1 cellular context compared by ENCODE assay signal in the genomic region with DNA sequence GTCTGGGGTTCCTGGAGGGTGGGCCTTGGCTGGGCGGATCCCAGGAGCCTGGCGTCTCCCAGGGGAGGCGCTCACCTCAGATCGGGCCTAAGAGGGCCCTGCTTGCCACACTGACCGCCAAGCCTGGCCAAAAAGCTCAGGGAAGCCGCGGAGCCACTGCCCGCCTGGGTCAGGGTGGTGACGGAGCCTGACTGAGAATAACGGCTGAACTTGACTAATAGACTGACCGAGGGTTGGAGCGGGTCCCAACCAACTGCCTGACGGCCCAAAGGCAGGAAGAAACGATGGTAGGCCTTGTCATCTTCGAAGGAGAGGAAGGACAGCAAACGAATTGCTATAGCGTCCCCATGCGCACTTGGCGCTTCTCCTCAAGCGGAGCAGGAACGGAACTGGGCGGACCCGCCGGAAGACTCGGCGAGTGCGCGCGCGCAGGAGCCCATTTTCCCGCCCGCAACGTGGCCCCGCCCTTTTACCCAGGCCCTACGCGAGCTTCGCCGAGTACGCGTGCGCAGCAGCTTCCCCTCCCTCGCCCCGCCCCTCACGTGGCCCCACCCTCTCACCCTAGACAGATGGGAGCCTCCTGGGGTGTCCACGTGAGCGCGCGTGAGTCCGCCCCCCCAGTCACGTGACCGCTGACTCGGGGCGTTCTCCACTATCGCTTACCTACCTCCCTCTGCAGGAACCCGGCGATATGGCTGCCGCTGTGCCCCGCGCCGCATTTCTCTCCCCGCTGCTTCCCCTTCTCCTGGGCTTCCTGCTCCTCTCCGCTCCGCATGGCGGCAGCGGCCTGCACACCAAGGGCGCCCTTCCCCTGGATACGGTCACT.
TF ChIP-seq lines count a peak whose summit lies in the region.

A gene (plus strand): TSS at position 652 of the 826 bp plus-strand sequence. CDS start 40 bp downstream, at position 692.
A gene (minus strand): TSS at position 391 of the 826 bp plus-strand sequence. CDS start 7,895 bp downstream, outside the sequence.

TF ChIP-seq in HepG2, 621 proteins besides CTCF, POLR2A, EP300 and RAD21 (continued from another document and continues in another):
- TF ChIP-seq, protein P1, sequence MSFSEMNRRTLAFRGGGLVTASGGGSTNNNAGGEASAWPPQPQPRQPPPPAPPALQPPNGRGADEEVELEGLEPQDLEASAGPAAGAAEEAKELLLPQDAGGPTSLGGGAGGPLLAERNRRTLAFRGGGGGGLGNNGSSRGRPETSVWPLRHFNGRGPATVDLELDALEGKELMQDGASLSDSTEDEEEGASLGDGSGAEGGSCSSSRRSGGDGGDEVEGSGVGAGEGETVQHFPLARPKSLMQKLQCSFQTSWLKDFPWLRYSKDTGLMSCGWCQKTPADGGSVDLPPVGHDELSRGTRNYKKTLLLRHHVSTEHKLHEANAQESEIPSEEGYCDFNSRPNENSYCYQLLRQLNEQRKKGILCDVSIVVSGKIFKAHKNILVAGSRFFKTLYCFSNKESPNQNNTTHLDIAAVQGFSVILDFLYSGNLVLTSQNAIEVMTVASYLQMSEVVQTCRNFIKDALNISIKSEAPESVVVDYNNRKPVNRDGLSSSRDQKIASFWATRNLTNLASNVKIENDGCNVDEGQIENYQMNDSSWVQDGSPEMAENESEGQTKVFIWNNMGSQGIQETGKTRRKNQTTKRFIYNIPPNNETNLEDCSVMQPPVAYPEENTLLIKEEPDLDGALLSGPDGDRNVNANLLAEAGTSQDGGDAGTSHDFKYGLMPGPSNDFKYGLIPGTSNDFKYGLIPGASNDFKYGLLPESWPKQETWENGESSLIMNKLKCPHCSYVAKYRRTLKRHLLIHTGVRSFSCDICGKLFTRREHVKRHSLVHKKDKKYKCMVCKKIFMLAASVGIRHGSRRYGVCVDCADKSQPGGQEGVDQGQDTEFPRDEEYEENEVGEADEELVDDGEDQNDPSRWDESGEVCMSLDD (CRISPR knock-in tag; IDR thresholded peaks at IDR 0.05; ENCODE audit: borderline replicate concordance): peak; percentile 65; the same call in 1 of the 2 replicates
- TF ChIP-seq REXO4 (CRISPR knock-in tag; IDR thresholded peaks at IDR 0.05; ENCODE audit: borderline replicate concordance) (no peak), ZNF34 (CRISPR knock-in tag; IDR thresholded peaks at IDR 0.05; ENCODE audit: borderline replicate concordance) (peak; percentile 41; the same call in 1 of the 2 replicates), PHF8 (CRISPR knock-in tag; IDR thresholded peaks at IDR 0.05) (peak; percentile 91), ISL2 (CRISPR knock-in tag; IDR thresholded peaks at IDR 0.05) (peak; percentile 58), ZNF143 (CRISPR knock-in tag; IDR thresholded peaks at IDR 0.05) (peak; percentile 41), ZNF879 (CRISPR knock-in tag; IDR thresholded peaks at IDR 0.05) (peak; percentile 76; the same call in 1 of the 2 replicates), POGZ (CRISPR knock-in tag; IDR thresholded peaks at IDR 0.05) (peak; percentile 51), HES4 (CRISPR knock-in tag; IDR thresholded peaks at IDR 0.05; ENCODE audit: borderline replicate concordance) (peak; percentile 49; the same call in 1 of the 2 replicates), ZNF160 (CRISPR knock-in tag; IDR thresholded peaks at IDR 0.05) (no peak; the same call in 1 of the 2 replicates), ZNF724P (CRISPR knock-in tag; IDR thresholded peaks at IDR 0.05; ENCODE audit: borderline replicate concordance) (0 out of 2 replicates have a peak, but pooled peaks have one; percentile 33), NCOR1 (IDR thresholded peaks at IDR 0.05; ENCODE audit: borderline replicate concordance, low read length) (0 out of 2 replicates have a peak, but pooled peaks have one; percentile 11), THAP11 (CRISPR knock-in tag; IDR thresholded peaks at IDR 0.05) (peak; percentile 81), ZNF678 (CRISPR knock-in tag; IDR thresholded peaks at IDR 0.05) (no peak; the same call in 1 of the 2 replicates), FOXC1 (CRISPR knock-in tag; IDR thresholded peaks at IDR 0.05; ENCODE audit: borderline replicate concordance) (no peak; the same call in 1 of the 2 replicates), SAP130 (CRISPR knock-in tag; IDR thresholded peaks at IDR 0.05; ENCODE audit: low read depth) (peak; percentile 88), KDM1A (CRISPR knock-in tag; IDR thresholded peaks at IDR 0.05) (no peak), ZFP36L1 (CRISPR knock-in tag; IDR thresholded peaks at IDR 0.05) (peak; percentile 76; the same call in 1 of the 2 replicates), KMT2B (CRISPR knock-in tag; IDR thresholded peaks at IDR 0.05) (peak; percentile 72; the same call in 1 of the 2 replicates), CAMTA2 (CRISPR knock-in tag; IDR thresholded peaks at IDR 0.05; ENCODE audit: borderline replicate concordance) (no peak), ZNF564 (CRISPR knock-in tag; IDR thresholded peaks at IDR 0.05) (no peak), ARNT2 (CRISPR knock-in tag; IDR thresholded peaks at IDR 0.05; ENCODE audit: low read depth) (peak; percentile 51; the same call in 1 of the 2 replicates)
- TF ChIP-seq, protein P2, sequence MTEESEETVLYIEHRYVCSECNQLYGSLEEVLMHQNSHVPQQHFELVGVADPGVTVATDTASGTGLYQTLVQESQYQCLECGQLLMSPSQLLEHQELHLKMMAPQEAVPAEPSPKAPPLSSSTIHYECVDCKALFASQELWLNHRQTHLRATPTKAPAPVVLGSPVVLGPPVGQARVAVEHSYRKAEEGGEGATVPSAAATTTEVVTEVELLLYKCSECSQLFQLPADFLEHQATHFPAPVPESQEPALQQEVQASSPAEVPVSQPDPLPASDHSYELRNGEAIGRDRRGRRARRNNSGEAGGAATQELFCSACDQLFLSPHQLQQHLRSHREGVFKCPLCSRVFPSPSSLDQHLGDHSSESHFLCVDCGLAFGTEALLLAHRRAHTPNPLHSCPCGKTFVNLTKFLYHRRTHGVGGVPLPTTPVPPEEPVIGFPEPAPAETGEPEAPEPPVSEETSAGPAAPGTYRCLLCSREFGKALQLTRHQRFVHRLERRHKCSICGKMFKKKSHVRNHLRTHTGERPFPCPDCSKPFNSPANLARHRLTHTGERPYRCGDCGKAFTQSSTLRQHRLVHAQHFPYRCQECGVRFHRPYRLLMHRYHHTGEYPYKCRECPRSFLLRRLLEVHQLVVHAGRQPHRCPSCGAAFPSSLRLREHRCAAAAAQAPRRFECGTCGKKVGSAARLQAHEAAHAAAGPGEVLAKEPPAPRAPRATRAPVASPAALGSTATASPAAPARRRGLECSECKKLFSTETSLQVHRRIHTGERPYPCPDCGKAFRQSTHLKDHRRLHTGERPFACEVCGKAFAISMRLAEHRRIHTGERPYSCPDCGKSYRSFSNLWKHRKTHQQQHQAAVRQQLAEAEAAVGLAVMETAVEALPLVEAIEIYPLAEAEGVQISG (CRISPR knock-in tag; IDR thresholded peaks at IDR 0.05): peak; percentile 66; the same call in 1 of the 2 replicates
- TF ChIP-seq, protein P3, sequence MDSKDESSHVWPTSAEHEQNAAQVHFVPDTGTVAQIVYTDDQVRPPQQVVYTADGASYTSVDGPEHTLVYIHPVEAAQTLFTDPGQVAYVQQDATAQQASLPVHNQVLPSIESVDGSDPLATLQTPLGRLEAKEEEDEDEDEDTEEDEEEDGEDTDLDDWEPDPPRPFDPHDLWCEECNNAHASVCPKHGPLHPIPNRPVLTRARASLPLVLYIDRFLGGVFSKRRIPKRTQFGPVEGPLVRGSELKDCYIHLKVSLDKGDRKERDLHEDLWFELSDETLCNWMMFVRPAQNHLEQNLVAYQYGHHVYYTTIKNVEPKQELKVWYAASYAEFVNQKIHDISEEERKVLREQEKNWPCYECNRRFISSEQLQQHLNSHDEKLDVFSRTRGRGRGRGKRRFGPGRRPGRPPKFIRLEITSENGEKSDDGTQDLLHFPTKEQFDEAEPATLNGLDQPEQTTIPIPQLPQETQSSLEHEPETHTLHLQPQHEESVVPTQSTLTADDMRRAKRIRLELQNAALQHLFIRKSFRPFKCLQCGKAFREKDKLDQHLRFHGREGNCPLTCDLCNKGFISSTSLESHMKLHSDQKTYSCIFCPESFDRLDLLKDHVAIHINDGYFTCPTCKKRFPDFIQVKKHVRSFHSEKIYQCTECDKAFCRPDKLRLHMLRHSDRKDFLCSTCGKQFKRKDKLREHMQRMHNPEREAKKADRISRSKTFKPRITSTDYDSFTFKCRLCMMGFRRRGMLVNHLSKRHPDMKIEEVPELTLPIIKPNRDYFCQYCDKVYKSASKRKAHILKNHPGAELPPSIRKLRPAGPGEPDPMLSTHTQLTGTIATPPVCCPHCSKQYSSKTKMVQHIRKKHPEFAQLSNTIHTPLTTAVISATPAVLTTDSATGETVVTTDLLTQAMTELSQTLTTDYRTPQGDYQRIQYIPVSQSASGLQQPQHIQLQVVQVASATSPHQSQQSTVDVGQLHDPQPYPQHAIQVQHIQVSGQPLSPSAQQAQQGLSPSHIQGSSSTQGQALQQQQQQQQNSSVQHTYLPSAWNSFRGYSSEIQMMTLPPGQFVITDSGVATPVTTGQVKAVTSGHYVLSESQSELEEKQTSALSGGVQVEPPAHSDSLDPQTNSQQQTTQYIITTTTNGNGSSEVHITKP (CRISPR knock-in tag; IDR thresholded peaks at IDR 0.05; ENCODE audit: low read depth): 0 out of 2 replicates have a peak, but pooled peaks have one; percentile 14
- TF ChIP-seq, protein P4, sequence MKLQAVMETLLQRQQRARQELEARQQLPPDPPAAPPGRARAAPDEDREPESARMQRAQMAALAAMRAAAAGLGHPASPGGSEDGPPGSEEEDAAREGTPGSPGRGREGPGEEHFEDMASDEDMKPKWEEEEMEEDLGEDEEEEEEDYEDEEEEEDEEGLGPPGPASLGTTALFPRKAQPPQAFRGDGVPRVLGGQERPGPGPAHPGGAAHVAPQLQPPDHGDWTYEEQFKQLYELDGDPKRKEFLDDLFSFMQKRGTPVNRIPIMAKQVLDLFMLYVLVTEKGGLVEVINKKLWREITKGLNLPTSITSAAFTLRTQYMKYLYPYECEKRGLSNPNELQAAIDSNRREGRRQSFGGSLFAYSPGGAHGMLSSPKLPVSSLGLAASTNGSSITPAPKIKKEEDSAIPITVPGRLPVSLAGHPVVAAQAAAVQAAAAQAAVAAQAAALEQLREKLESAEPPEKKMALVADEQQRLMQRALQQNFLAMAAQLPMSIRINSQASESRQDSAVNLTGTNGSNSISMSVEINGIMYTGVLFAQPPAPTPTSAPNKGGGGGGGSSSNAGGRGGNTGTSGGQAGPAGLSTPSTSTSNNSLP (IDR thresholded peaks at IDR 0.05; ENCODE audit: low read depth, low read length): no peak
- TF ChIP-seq, protein P5, sequence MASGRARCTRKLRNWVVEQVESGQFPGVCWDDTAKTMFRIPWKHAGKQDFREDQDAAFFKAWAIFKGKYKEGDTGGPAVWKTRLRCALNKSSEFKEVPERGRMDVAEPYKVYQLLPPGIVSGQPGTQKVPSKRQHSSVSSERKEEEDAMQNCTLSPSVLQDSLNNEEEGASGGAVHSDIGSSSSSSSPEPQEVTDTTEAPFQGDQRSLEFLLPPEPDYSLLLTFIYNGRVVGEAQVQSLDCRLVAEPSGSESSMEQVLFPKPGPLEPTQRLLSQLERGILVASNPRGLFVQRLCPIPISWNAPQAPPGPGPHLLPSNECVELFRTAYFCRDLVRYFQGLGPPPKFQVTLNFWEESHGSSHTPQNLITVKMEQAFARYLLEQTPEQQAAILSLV (CRISPR knock-in tag; IDR thresholded peaks at IDR 0.05; ENCODE audit: borderline replicate concordance): peak; percentile 69; the same call in 1 of the 2 replicates
- TF ChIP-seq, protein P6, sequence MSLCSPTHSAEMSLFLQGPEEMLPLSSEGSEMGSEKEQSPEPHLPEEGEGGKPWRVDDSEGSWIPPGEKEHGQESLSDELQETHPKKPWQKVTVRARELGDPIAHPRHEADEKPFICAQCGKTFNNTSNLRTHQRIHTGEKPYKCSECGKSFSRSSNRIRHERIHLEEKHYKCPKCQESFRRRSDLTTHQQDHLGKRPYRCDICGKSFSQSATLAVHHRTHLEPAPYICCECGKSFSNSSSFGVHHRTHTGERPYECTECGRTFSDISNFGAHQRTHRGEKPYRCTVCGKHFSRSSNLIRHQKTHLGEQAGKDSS (CRISPR knock-in tag; IDR thresholded peaks at IDR 0.05; ENCODE audit: borderline replicate concordance, low read depth): peak; percentile 41; the same call in 1 of the 2 replicates
- TF ChIP-seq, protein P7, sequence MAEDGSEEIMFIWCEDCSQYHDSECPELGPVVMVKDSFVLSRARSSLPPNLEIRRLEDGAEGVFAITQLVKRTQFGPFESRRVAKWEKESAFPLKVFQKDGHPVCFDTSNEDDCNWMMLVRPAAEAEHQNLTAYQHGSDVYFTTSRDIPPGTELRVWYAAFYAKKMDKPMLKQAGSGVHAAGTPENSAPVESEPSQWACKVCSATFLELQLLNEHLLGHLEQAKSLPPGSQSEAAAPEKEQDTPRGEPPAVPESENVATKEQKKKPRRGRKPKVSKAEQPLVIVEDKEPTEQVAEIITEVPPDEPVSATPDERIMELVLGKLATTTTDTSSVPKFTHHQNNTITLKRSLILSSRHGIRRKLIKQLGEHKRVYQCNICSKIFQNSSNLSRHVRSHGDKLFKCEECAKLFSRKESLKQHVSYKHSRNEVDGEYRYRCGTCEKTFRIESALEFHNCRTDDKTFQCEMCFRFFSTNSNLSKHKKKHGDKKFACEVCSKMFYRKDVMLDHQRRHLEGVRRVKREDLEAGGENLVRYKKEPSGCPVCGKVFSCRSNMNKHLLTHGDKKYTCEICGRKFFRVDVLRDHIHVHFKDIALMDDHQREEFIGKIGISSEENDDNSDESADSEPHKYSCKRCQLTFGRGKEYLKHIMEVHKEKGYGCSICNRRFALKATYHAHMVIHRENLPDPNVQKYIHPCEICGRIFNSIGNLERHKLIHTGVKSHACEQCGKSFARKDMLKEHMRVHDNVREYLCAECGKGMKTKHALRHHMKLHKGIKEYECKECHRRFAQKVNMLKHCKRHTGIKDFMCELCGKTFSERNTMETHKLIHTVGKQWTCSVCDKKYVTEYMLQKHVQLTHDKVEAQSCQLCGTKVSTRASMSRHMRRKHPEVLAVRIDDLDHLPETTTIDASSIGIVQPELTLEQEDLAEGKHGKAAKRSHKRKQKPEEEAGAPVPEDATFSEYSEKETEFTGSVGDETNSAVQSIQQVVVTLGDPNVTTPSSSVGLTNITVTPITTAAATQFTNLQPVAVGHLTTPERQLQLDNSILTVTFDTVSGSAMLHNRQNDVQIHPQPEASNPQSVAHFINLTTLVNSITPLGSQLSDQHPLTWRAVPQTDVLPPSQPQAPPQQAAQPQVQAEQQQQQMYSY (CRISPR knock-in tag; IDR thresholded peaks at IDR 0.05): peak; percentile 48; the same call in 1 of the 2 replicates
- TF ChIP-seq, protein P8, sequence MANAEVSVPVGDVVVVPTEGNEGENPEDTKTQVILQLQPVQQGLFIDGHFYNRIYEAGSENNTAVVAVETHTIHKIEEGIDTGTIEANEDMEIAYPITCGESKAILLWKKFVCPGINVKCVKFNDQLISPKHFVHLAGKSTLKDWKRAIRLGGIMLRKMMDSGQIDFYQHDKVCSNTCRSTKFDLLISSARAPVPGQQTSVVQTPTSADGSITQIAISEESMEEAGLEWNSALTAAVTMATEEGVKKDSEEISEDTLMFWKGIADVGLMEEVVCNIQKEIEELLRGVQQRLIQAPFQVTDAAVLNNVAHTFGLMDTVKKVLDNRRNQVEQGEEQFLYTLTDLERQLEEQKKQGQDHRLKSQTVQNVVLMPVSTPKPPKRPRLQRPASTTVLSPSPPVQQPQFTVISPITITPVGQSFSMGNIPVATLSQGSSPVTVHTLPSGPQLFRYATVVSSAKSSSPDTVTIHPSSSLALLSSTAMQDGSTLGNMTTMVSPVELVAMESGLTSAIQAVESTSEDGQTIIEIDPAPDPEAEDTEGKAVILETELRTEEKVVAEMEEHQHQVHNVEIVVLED (CRISPR knock-in tag; IDR thresholded peaks at IDR 0.05; ENCODE audit: borderline replicate concordance): peak; percentile 80
- TF ChIP-seq, protein P9, sequence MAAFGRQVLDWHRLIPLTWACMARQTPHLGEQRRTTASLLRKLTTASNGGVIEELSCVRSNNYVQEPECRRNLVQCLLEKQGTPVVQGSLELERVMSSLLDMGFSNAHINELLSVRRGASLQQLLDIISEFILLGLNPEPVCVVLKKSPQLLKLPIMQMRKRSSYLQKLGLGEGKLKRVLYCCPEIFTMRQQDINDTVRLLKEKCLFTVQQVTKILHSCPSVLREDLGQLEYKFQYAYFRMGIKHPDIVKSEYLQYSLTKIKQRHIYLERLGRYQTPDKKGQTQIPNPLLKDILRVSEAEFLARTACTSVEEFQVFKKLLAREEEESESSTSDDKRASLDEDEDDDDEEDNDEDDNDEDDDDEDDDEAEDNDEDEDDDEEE (CRISPR knock-in tag; IDR thresholded peaks at IDR 0.05): peak; percentile 78; the same call in 1 of the 2 replicates
